Comparison of ENCODE assay signal across 8 cellular contexts in the genomic region with DNA sequence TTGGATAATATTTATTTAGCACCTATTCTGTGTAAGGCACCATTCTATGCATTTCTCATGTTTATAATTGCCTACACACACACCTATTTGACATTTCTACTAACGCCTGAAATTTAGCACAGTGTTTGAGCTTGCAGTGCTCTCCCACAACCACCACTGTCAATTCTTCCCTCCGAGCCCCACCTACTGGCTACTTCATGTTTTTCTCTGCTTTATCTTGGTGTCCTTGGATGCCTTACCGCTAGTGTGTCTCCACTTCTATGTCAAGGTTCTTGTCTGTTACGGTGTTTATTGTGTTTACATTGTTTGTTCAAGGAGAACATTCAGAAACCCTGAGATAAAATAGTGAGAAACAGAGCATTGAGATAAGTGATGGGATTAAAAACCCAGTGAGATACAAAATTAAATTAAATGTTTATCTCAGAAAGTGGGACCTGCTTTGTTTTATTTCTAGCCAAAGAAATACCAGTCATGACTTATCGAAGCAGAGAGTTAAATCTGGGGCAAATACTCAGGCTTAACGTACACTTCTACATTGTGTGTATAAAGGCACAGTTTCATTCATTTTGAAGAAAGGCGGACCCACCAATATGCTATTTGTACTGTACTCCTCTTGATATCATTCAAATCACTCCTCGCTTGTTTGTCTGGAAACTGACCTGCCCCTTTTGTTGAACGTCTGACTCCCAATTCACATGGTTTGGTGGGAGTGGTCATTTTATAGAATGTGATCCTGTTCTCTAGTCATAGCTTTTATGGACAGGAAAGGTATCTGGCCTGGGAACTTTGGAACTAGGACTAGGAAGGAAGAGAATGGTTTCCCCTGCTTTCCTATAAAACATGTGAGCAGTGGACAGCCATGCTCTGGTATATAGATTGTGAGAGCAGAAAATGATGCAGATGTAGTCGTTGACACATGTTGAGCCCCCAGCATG. TPM values are rescaled to one million over a fixed set of nuclear protein-coding genes. Genes with fewer than 3 reads are reported as not detected.
DNase-seq lines count a peak whose midpoint lies in the region; ATAC-seq and TF ChIP-seq lines count a peak whose summit lies in the region.

No MANE protein-coding gene starts in this region.

- peak; percentile 73 for DNase-seq in activated CD4-positive, alpha-beta T cell treated with anti-CD3 and anti-CD28 coated beads, Interleukin-2, amount 10 ng/mL, durations not matched to agents 24 days and 14 days
- no peak for DNase-seq in activated CD4-positive, alpha-beta T cell treated with anti-CD3 and anti-CD28 coated beads for 4 hours
- DNase-seq in HCEC 1CT (peak; percentile 37), MV-4-11 (lab: John Stamatoyannopoulos, UW) (peak; percentile 16), iris pigment epithelial cell (ENCODE audit: low read depth) (peak; percentile 55), uterus (no peak), mesenteric fat pad (ENCODE audit: low spot score) (no peak)

- no peaks in the 10 kb centered on the region for H3K36me3 ChIP-seq in uterus

- H3K27ac Mint-ChIP-seq in activated CD4-positive, alpha-beta T cell treated with anti-CD3 and anti-CD28 coated beads, Interleukin-2, amount 10 ng/mL, durations not matched to agents 24 days and 14 days, result no peak overlapping the region
- H3K27ac Mint-ChIP-seq in activated T-helper 17 cell treated with anti-CD3 and anti-CD28 coated beads, Interleukin-2, amount 50 U/mL, for 72 hours, result no peak overlapping the region

- H3K36me3 Mint-ChIP-seq in activated CD4-positive, alpha-beta T cell treated with anti-CD3 and anti-CD28 coated beads, Interleukin-2, amount 10 ng/mL, durations not matched to agents 24 days and 14 days (ENCODE audit: low read depth), result no peaks in the 10 kb centered on the region
- no peaks in the 10 kb centered on the region for H3K36me3 Mint-ChIP-seq in activated T-helper 17 cell treated with anti-CD3 and anti-CD28 coated beads, Interleukin-2, amount 50 U/mL, for 72 hours (ENCODE audit: low read depth)

- no peaks in the 10 kb centered on the region for H3K9me3 Mint-ChIP-seq in activated CD4-positive, alpha-beta T cell treated with anti-CD3 and anti-CD28 coated beads, Interleukin-2, amount 10 ng/mL, durations not matched to agents 24 days and 14 days
- no peaks in the 10 kb centered on the region for H3K9me3 Mint-ChIP-seq in activated T-helper 17 cell treated with anti-CD3 and anti-CD28 coated beads, Interleukin-2, amount 50 U/mL, for 72 hours

- peak in 3 of 4 experiments; percentile 30 to 36 (median 35) for TF ChIP-seq CTCF in uterus (IDR thresholded peaks at IDR 0.05)

- peaks cover 34% of the 10 kb centered on the region for H3K27me3 Mint-ChIP-seq in activated CD4-positive, alpha-beta T cell treated with anti-CD3 and anti-CD28 coated beads, Interleukin-2, amount 10 ng/mL, durations not matched to agents 24 days and 14 days
- H3K27me3 Mint-ChIP-seq in activated T-helper 17 cell treated with anti-CD3 and anti-CD28 coated beads, Interleukin-2, amount 50 U/mL, for 72 hours, result peaks cover 11% of the 10 kb centered on the region

- H3K4me3 Mint-ChIP-seq in activated CD4-positive, alpha-beta T cell treated with anti-CD3 and anti-CD28 coated beads, Interleukin-2, amount 10 ng/mL, durations not matched to agents 24 days and 14 days, result no peak overlapping the region
- H3K4me3 Mint-ChIP-seq in activated T-helper 17 cell treated with anti-CD3 and anti-CD28 coated beads, Interleukin-2, amount 50 U/mL, for 72 hours, result no peak overlapping the region

- no peak for TF ChIP-seq POLR2A in uterus (IDR thresholded peaks at IDR 0.05)

- no peak overlapping the region for H3K4me3 ChIP-seq in uterus

- H3K27ac ChIP-seq in uterus, result no peak overlapping the region

- no peaks in the 10 kb centered on the region for H3K9me3 ChIP-seq in uterus

- peak; percentile 41 for ATAC-seq in activated T-helper 17 cell treated with anti-CD3 and anti-CD28 coated beads, Interleukin-2, amount 50 U/mL, for 72 hours (replicated peaks)

- H3K4me1 ChIP-seq in uterus, result no peaks in the 10 kb centered on the region

- no peaks in the 10 kb centered on the region for H3K27me3 ChIP-seq in uterus

- H3K4me1 Mint-ChIP-seq in activated CD4-positive, alpha-beta T cell treated with anti-CD3 and anti-CD28 coated beads, Interleukin-2, amount 10 ng/mL, durations not matched to agents 24 days and 14 days, result no peaks in the 10 kb centered on the region
- H3K4me1 Mint-ChIP-seq in activated T-helper 17 cell treated with anti-CD3 and anti-CD28 coated beads, Interleukin-2, amount 50 U/mL, for 72 hours, result no peaks in the 10 kb centered on the region

- intact Hi-C loops in activated CD4-positive, alpha-beta T cell treated with anti-CD3 and anti-CD28 coated beads, Interleukin-2, amount 10 ng/mL, durations not matched to agents 24 days and 14 days (cut with micrococcal nuclease), result no loop called here
- intact Hi-C loops in uterus (cut with DNase I; ENCODE audit: low total_unique reads), result loop anchor here (10.0 kb wide), 1 partner anchor 418 kb away; no protein-coding TSS in a partner anchor

RNA-seq across cellular contexts. Expression of a gene that starts 39.2 kb away (rescaled TPM):
- 14.7 and 16.1 TPM in 2 replicates for total RNA-seq in activated CD4-positive, alpha-beta T cell treated with anti-CD3 and anti-CD28 coated beads, Interleukin-2, amount 10 ng/mL, durations not matched to agents 24 days and 14 days
- total RNA-seq in activated T-helper 17 cell treated with anti-CD3 and anti-CD28 coated beads, Interleukin-2, amount 50 U/mL, for 72 hours, result 10 to 100 TPM; 24.1 to 27.0 TPM
- 10 to 100 TPM; 24.5 to 49.4 (median 29.4) TPM for total RNA-seq in uterus
- 20.5 TPM for total RNA-seq in mesenteric fat pad

Comparison
In these comparisons a context has a peak if more than half of its experiments do, and no peak if none do; other contexts are left out.
1. DNase-seq: peak in activated CD4-positive, alpha-beta T cell treated with anti-CD3 and anti-CD28 coated beads, Interleukin-2, amount 10 ng/mL, durations not matched to agents 24 days and 14 days (single experiment), HCEC 1CT (single experiment), MV-4-11 (single experiment) and iris pigment epithelial cell (single experiment); none in activated CD4-positive, alpha-beta T cell treated with anti-CD3 and anti-CD28 coated beads for 4 hours (0 of 2), uterus (0 of 2) and mesenteric fat pad (single experiment).